In genomic region chr1:214475746-214476145, GRCh38 we compare ENCODE assay signal across 19 cellular contexts.
DNase-seq lines count a peak whose midpoint lies in the region; ATAC-seq and TF ChIP-seq lines count a peak whose summit lies in the region.
"Had no signal": no experiment of that assay in that cellular context is flagged by ENCODE, and none has a peak within 500 bp of the region (broad histone marks: within the 10 kb centered on the region; RNA-seq: fewer than 3 reads in every experiment).

No MANE protein-coding gene starts in this region.

- H3K27me3 Mint-ChIP-seq in HFFc6 (ENCODE audit: insufficient read depth) (0 out of 2 replicates have a peak, but pooled peaks cover 2% of the 10 kb centered on the region), MCF 10A (ENCODE audit: insufficient read depth, unreplicated experiment) (no peaks in the 10 kb centered on the region)
- H3K27me3 Mint-ChIP-seq in CD8-positive, alpha-beta T cell (ENCODE audit: low read depth): peaks cover 15% of the 10 kb centered on the region

- intact Hi-C loops in MCF 10A (cut with micrococcal nuclease) (loop anchor here (1.0 to 10.0 kb wide), 4 partner anchors 29 to 99 kb away; no protein-coding TSS in a partner anchor), transverse colon (cut with DNase I; ENCODE audit: low total_unique reads) (no loop called here)
- intact Hi-C loops in CD8-positive, alpha-beta T cell (cut with DNase I, micrococcal nuclease): no loop called here

- H3K27ac Mint-ChIP-seq in HFFc6 (peak overlapping the region; percentile 86), MCF 10A (ENCODE audit: low read depth, unreplicated experiment) (peak overlapping the region; percentile 88)
- no peak overlapping the region for H3K27ac Mint-ChIP-seq in CD8-positive, alpha-beta T cell

- CTCF ChIA-PET in MCF 10A (lab: Yijun Ruan, JAX): interaction anchor here (0.6 to 8.8 kb wide), 22 partner anchors 8 to 147 kb away, joined by 3 to 120 read pairs (median 6); partner anchors contain the start of gene PTPN14
- CTCF ChIA-PET in CD8-positive, alpha-beta T cell (lab: Charles Lee): no interaction called here

- H3K36me3 ChIP-seq in thymus (ENCODE audit: control insufficient read depth, insufficient read depth): no peaks in the 10 kb centered on the region
- H3K36me3 ChIP-seq in CD8-positive, alpha-beta T cell (ENCODE audit: insufficient read depth, low read length): no peaks in the 10 kb centered on the region
- no peaks in the 10 kb centered on the region for H3K36me3 ChIP-seq in transverse colon
- H3K36me3 ChIP-seq: WERI-Rb-1 had no signal

- H3K4me1 ChIP-seq in thymus (ENCODE audit: control insufficient read depth, insufficient read depth, low read length) (no peaks in the 10 kb centered on the region), transverse colon (peaks cover 0 to 3% (median 0%) of the 10 kb centered on the region in 4 donors)
- no peaks in the 10 kb centered on the region for H3K4me1 ChIP-seq in CD8-positive, alpha-beta T cell (ENCODE audit: insufficient read depth, low read length)

- DNase-seq in HFFc6 (no peak), MCF 10A (ENCODE audit: unreplicated experiment) (no peak), kidney glomerular epithelial cell (lab: John Stamatoyannopoulos, UW) (peak; percentile 44), RKO (ENCODE audit: low spot score) (no peak), transverse colon (no peak)
- DNase-seq in CD8-positive, alpha-beta T cell: no peak
- DNase-seq: activated CD4-positive, alpha-beta T cell treated with anti-CD3 and anti-CD28 coated beads, Interleukin-2, amount 50 U/mL, for 48 hours; activated naive CD4-positive, alpha-beta T cell treated with anti-CD3 and anti-CD28 coated beads, Interleukin-2, amount 50 U/mL, for 16 hours; activated T-cell treated with anti-CD3 and anti-CD28 coated beads, Interleukin-2, amount 50 U/mL, for 1 hour; cortex of kidney; NCI-H1436; NCI-H2171 treated with DMSO at 0.1 percent for 48 hours; T-helper 2 cell; WERI-Rb-1 had no signal

- no peaks in the 10 kb centered on the region for H3K9me3 Mint-ChIP-seq in HFFc6
- no peaks in the 10 kb centered on the region for H3K9me3 Mint-ChIP-seq in MCF 10A (ENCODE audit: unreplicated experiment)
- no peaks in the 10 kb centered on the region for H3K9me3 Mint-ChIP-seq in CD8-positive, alpha-beta T cell
- H3K9me3 Mint-ChIP-seq: nephron had no signal

- H3K9me3 ChIP-seq in thymus (ENCODE audit: control insufficient read depth): no peaks in the 10 kb centered on the region
- no peaks in the 10 kb centered on the region for H3K9me3 ChIP-seq in CD8-positive, alpha-beta T cell (ENCODE audit: low read length)
- no peaks in the 10 kb centered on the region for H3K9me3 ChIP-seq in transverse colon
- H3K9me3 ChIP-seq: body of pancreas had no signal

- H3K36me3 Mint-ChIP-seq in HFFc6 (ENCODE audit: low read depth): peaks cover 17% of the 10 kb centered on the region
- peaks cover 16% of the 10 kb centered on the region for H3K36me3 Mint-ChIP-seq in MCF 10A (ENCODE audit: insufficient read depth, unreplicated experiment)
- no peaks in the 10 kb centered on the region for H3K36me3 Mint-ChIP-seq in CD8-positive, alpha-beta T cell

- TF ChIP-seq EP300 in transverse colon (IDR thresholded peaks at IDR 0.05; ENCODE audit: low read depth): no peak

- no peak for TF ChIP-seq POLR2A in transverse colon (IDR thresholded peaks at IDR 0.05)

- BruUV-seq in MCF 10A (replicated peaks; lab: Mats Ljungman, UMichigan): no TSS peak

- H3K4me3 ChIP-seq in thymus (ENCODE audit: low read length) (no peak overlapping the region), transverse colon (no peak overlapping the region)
- no peak overlapping the region for H3K4me3 ChIP-seq in CD8-positive, alpha-beta T cell (ENCODE audit: low read depth, low read length)
- H3K4me3 ChIP-seq: body of pancreas had no signal

- POLR2A ChIA-PET in MCF 10A (lab: Yijun Ruan, JAX): interaction anchor here (0.6 to 30.6 kb wide), 34 partner anchors 8 to 1093 kb away, joined by 3 to 881 read pairs (median 16); partner anchors contain the start of genes CENPF, KCTD3 and PTPN14
- POLR2A ChIA-PET in CD8-positive, alpha-beta T cell (lab: Charles Lee): no interaction called here

- WGBS in thymus: 97% methylated on average over 3 of the region's 3 CpGs
- WGBS in transverse colon (ENCODE audit: low coverage in 1 of 2), 2 donors: 91 to 100% methylated on average over 1 to 3 of the region's 3 CpGs

- H3K4me1 Mint-ChIP-seq in HFFc6 (ENCODE audit: low read depth): peaks cover 79% of the 10 kb centered on the region
- H3K4me1 Mint-ChIP-seq in MCF 10A (ENCODE audit: insufficient read depth, unreplicated experiment): peaks cover 80% of the 10 kb centered on the region
- H3K4me1 Mint-ChIP-seq in CD8-positive, alpha-beta T cell (ENCODE audit: low read depth): no peaks in the 10 kb centered on the region

- ATAC-seq in CD8-positive, alpha-beta T cell: no peak
- no peak for ATAC-seq in GM18861 (IDR thresholded peaks at IDR 0.05; ENCODE audit: unreplicated experiment)
- ATAC-seq: body of pancreas, HepG2 had no signal

- in situ Hi-C loops in transverse colon (cut with MboI; ENCODE audit: low pct_ligation_motif_present in 1 of 4, low pct_unique_long_range_greater_than_20kb in 1 of 4, low sequenced_read_pairs in 3 of 4): no loop called here

- no peaks in the 10 kb centered on the region for H3K27me3 ChIP-seq in thymus (ENCODE audit: control insufficient read depth, insufficient read depth)
- H3K27me3 ChIP-seq in CD8-positive, alpha-beta T cell (ENCODE audit: insufficient read depth, low read length): no peaks in the 10 kb centered on the region
- no peaks in the 10 kb centered on the region for H3K27me3 ChIP-seq in transverse colon
- H3K27me3 ChIP-seq: body of pancreas had no signal

- H3K27ac ChIP-seq in thymus (ENCODE audit: low read depth): peak overlapping the region; percentile 32
- no peak overlapping the region for H3K27ac ChIP-seq in CD8-positive, alpha-beta T cell (ENCODE audit: low read depth, low read length)
- H3K27ac ChIP-seq in transverse colon: no peak overlapping the region
- H3K27ac ChIP-seq: WERI-Rb-1 had no signal

- H3K4me3 Mint-ChIP-seq in HFFc6 (peak overlapping the region; percentile 69), MCF 10A (ENCODE audit: unreplicated experiment) (peak overlapping the region; percentile 65)
- H3K4me3 Mint-ChIP-seq in CD8-positive, alpha-beta T cell: no peak overlapping the region
- H3K4me3 Mint-ChIP-seq: nephron had no signal

- no peak for TF ChIP-seq CTCF in HFFc6 (IDR thresholded peaks at IDR 0.05)
- TF ChIP-seq CTCF in MCF 10A (IDR thresholded peaks at IDR 0.05; ENCODE audit: unreplicated experiment): no peak
- no peak for TF ChIP-seq CTCF in CD8-positive, alpha-beta T cell (IDR thresholded peaks at IDR 0.05)
- no peak for TF ChIP-seq CTCF in transverse colon (IDR thresholded peaks at IDR 0.05)
